ENCODE assay signal across 7 cellular contexts in the genomic region with DNA sequence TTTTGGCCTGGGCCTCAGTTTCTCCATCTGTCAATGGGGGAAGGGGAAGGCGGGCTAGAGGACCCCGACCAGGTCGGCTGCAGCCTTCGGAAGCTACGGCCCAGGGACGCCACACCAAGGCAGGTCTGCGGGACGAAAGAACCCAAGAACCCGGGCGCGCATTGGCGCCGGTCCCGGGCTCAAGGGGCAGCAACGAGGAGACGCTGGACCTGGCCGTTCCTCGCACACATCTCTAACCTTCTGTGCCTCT. TPM values are rescaled to one million over a fixed set of nuclear protein-coding genes. Genes with fewer than 3 reads are reported as not detected.
A peak's percentile ranks its signal among the peaks of the same experiment; 100 is the strongest.
DNase-seq lines count a peak whose midpoint lies in the region; ATAC-seq and FAIRE-seq lines count a peak whose summit lies in the region.

No MANE protein-coding gene starts in this region.

- peaks cover 37% of the 10 kb centered on the region for H3K4me1 Mint-ChIP-seq in activated naive CD8-positive, alpha-beta T cell treated with anti-CD3 and anti-CD28 coated beads for 36 hours
- H3K4me1 Mint-ChIP-seq in immature natural killer cell = peaks cover 43 to 44% of the 10 kb centered on the region in 2 donors

- peak overlapping the region; percentile 96 for H3K4me3 Mint-ChIP-seq in activated naive CD8-positive, alpha-beta T cell treated with anti-CD3 and anti-CD28 coated beads for 36 hours
- H3K4me3 Mint-ChIP-seq in immature natural killer cell = peak overlapping the region; percentile 90 to 96 (median 95)

- H3K9me3 ChIP-seq in subcutaneous abdominal adipose tissue (ENCODE audit: control insufficient read depth in 5 of 5, low read length in 5 of 5) = no peaks in the 10 kb centered on the region

- ATAC-seq in HG03025 (IDR thresholded peaks at IDR 0.05; ENCODE audit: low FRiP score, unreplicated experiment) (peak; percentile 7), GM21360 (IDR thresholded peaks at IDR 0.05; ENCODE audit: unreplicated experiment) (no peak), GM21367 (IDR thresholded peaks at IDR 0.05; ENCODE audit: unreplicated experiment) (no peak)

- no peak for FAIRE-seq in HTR-8/SVneo (lab: Jason Lieb, UNC)

- peak overlapping the region; percentile 93 for H3K27ac ChIP-seq in subcutaneous abdominal adipose tissue (ENCODE audit: low read depth, low read length)

- H3K27me3 Mint-ChIP-seq in activated naive CD8-positive, alpha-beta T cell treated with anti-CD3 and anti-CD28 coated beads for 36 hours = peaks cover 7% of the 10 kb centered on the region
- H3K27me3 Mint-ChIP-seq in immature natural killer cell (ENCODE audit: low read depth in 3 of 3) = peaks cover 25 to 38% (median 30%) of the 10 kb centered on the region in 3 donors

- peak overlapping the region; percentile 92 to 99 (median 96) for H3K9ac ChIP-seq in subcutaneous abdominal adipose tissue (ENCODE audit: low read length in 5 of 5)

- H3K36me3 Mint-ChIP-seq in activated naive CD8-positive, alpha-beta T cell treated with anti-CD3 and anti-CD28 coated beads for 36 hours = peaks cover 45% of the 10 kb centered on the region
- H3K36me3 Mint-ChIP-seq in immature natural killer cell = peaks cover 0 to 3% (median 0%) of the 10 kb centered on the region in 3 donors

- H3K4me1 ChIP-seq in subcutaneous abdominal adipose tissue (ENCODE audit: control insufficient read depth in 5 of 5, insufficient read depth in 5 of 5, low read length in 5 of 5) = peaks cover 8 to 40% (median 32%) of the 10 kb centered on the region in 5 donors

- no peaks in the 10 kb centered on the region for H3K27me3 ChIP-seq in subcutaneous abdominal adipose tissue (ENCODE audit: control insufficient read depth in 5 of 5, insufficient read depth in 4 of 5, low read length in 5 of 5)

- H3K9me3 Mint-ChIP-seq in activated naive CD8-positive, alpha-beta T cell treated with anti-CD3 and anti-CD28 coated beads for 36 hours = no peaks in the 10 kb centered on the region
- H3K9me3 Mint-ChIP-seq in immature natural killer cell = no peaks in the 10 kb centered on the region

- H3K4me3 ChIP-seq in subcutaneous abdominal adipose tissue (ENCODE audit: low read depth in 1 of 5, low read length in 5 of 5) = peak overlapping the region; percentile 90 to 99 (median 96)

- H3K36me3 ChIP-seq in subcutaneous abdominal adipose tissue (ENCODE audit: control insufficient read depth in 5 of 5, insufficient read depth in 5 of 5, low read length in 5 of 5) = peaks cover 0 to 2% (median 0%) of the 10 kb centered on the region in 5 donors

- H3K27ac Mint-ChIP-seq in activated naive CD8-positive, alpha-beta T cell treated with anti-CD3 and anti-CD28 coated beads for 36 hours = peak overlapping the region; percentile 97
- H3K27ac Mint-ChIP-seq in immature natural killer cell = peak overlapping the region; percentile 95 to 99 (median 98)

- DNase-seq in activated naive CD8-positive, alpha-beta T cell treated with anti-CD3 and anti-CD28 coated beads for 36 hours = no peak
- DNase-seq in immature natural killer cell (no peak), HTR-8/SVneo (ENCODE audit: insufficient read length, low spot score) (no peak)

RNA-seq across cellular contexts. Expression of gene ILF3, which starts 0.7 kb away (rescaled TPM):
- 100 to 1,000 TPM; 500 to 527 TPM for total RNA-seq in activated naive CD8-positive, alpha-beta T cell treated with anti-CD3 and anti-CD28 coated beads for 36 hours
- 100 to 1,000 TPM in 1 of 3 donors, 10 to 100 TPM in 2; 33.7 to 107 (median 52.2) TPM for polyA plus RNA-seq in immature natural killer cell

RNA-seq across cellular contexts. Expression of gene SLC44A2, which starts 28.1 kb away (rescaled TPM):
- 10 to 100 TPM; 70.6 to 71.6 TPM for total RNA-seq in activated naive CD8-positive, alpha-beta T cell treated with anti-CD3 and anti-CD28 coated beads for 36 hours
- 100 to 1,000 TPM; 195 to 449 (median 327) TPM for polyA plus RNA-seq in immature natural killer cell

RNA-seq across cellular contexts. Expression of gene QTRT1, which starts 47.8 kb away (rescaled TPM):
- 10 to 100 TPM; 66.6 to 71.5 TPM for total RNA-seq in activated naive CD8-positive, alpha-beta T cell treated with anti-CD3 and anti-CD28 coated beads for 36 hours
- polyA plus RNA-seq in immature natural killer cell = 10 to 100 TPM; 25.5 to 48.1 (median 33.7) TPM
